ENCODE assay signal across 1 cellular context in the genomic region with DNA sequence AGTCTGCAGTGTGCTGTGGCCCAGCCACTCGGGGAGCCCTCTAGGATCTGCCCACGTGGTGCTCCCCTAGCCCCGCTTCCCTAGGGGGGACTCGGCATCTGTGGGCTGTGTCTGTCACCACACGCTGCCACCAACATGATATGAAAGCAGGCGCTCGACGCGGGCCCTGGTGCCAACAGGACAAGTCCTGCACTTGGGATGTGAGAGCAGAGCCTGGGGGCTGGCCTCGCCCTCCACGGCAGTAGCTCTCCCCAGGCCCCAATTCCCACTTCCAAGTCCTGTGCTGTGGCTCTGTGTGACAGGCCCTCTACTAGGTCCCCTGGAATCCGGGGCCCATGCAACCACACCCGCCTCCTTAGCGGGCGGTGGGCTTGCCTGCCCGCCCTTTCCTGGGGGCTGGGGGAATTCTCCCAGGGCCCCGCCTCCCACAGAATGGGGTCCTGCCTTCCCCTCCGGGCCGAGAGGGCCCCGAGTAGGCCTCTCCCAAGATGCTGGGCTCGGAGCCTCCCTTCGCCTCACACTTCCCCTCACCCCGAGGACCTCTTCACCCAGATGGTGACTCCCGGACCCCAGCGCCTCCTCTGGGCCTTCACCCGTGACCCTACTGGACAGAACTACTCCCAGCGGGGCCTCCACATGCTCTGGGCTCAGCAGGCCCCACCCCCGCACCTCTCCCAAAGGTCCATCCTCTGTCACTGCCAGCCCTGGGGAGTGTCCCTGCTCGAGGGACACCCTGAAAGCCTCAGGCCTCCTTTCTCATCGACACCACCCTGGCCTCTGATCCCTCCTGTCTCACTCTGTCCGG.
TF ChIP-seq lines count a peak whose summit lies in the region.

No MANE protein-coding gene starts in this region.

TF ChIP-seq in WTC11, 78 proteins besides CTCF, POLR2A, EP300 and RAD21 (continued from another document):
- TF ChIP-seq EMX1 (CRISPR knock-in tag; IDR thresholded peaks at IDR 0.05) = no peak
